ENCODE assay signal across 8 cellular contexts in the genomic region with DNA sequence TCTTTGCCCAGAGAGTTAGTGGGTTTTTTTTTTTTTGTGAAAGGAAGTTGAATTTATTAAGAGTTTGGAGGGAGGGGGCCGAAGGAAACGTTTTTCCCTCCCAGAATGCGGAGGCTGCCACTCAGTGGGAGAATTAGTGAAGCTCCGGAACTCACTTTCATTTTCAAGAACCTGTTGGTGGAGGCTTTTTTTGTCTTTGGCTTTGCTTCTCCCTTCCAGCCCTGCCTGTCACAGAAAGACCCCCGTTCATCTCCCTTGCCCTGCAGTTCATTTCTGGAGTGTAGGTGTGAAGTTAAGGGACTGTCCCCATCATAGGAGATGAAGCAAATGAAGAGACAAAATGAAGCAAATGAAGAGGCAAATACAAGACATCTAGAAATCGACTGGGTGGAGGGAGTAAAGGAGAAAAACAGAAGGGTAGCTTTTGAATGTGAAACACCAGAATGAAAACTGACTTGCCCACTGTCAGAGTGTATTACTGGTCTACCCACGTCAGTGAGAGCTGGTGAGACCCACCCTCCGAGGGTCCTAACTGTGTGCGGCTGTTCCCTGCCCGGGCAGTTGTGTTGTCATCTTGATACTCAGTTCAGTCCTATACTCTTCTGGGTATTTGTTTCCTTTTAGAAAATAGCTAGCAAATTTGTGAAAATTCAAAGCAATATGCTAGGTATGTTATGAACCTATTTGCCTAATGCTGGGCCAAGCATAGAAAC.
DNase-seq lines count a peak whose midpoint lies in the region; ATAC-seq and TF ChIP-seq lines count a peak whose summit lies in the region.

No MANE protein-coding gene starts in this region.

- CTCF ChIA-PET in Panc1 (lab: Charles Lee), result interaction anchor here (0.6 to 0.7 kb wide), 2 partner anchors 45 to 478 kb away, joined by 3 to 4 read pairs; no protein-coding TSS in a partner anchor

- peak overlapping the region; percentile 89 for H2AFZ ChIP-seq in osteoblast (ENCODE audit: low read length)

- in situ Hi-C loops in Panc1 (cut with HindIII; ENCODE audit: low pct_unique_long_range_greater_than_20kb, low sequenced_read_pairs) (no loop called here), G401 (cut with HindIII; ENCODE audit: low sequenced_read_pairs) (no loop called here)

- H3K4me1 ChIP-seq in Panc1 (ENCODE audit: control insufficient read depth, insufficient read depth, low read length) (no peaks in the 10 kb centered on the region; the same call in 1 of the 2 replicates), duodenal mucosa (ENCODE audit: control insufficient read depth in 1 of 2, insufficient read depth in 2 of 2, low read length in 2 of 2) (peaks cover 19 to 24% of the 10 kb centered on the region in 2 donors), osteoblast (ENCODE audit: insufficient read depth, low read length) (peaks cover 28% of the 10 kb centered on the region)

- intact Hi-C loops in Panc1 (cut with micrococcal nuclease; ENCODE audit: unreplicated experiment), result no loop called here

- H3K27me3 ChIP-seq in Panc1 (ENCODE audit: control insufficient read depth, insufficient read depth, low read length) (no peaks in the 10 kb centered on the region), duodenal mucosa (ENCODE audit: control insufficient read depth in 1 of 2, insufficient read depth in 2 of 2, low read length in 2 of 2) (no peaks in the 10 kb centered on the region), osteoblast (ENCODE audit: insufficient read depth, low read length) (no peaks in the 10 kb centered on the region)

- no peaks in the 10 kb centered on the region for H3K36me3 ChIP-seq in Panc1 (ENCODE audit: control insufficient read depth, insufficient read depth, low read length)
- no peaks in the 10 kb centered on the region for H3K36me3 ChIP-seq in duodenal mucosa (ENCODE audit: control insufficient read depth in 1 of 2, insufficient read depth in 2 of 2, low read length in 2 of 2)
- no peaks in the 10 kb centered on the region for H3K36me3 ChIP-seq in osteoblast (ENCODE audit: insufficient read depth, low read length)

- ATAC-seq in GM21390 (IDR thresholded peaks at IDR 0.05; ENCODE audit: unreplicated experiment) (peak; percentile 50), Panc1 (no peak)

- H3K9ac ChIP-seq in duodenal mucosa (ENCODE audit: low read depth in 1 of 2, low read length in 2 of 2), result peak overlapping the region; percentile 60 to 61

- no peaks in the 10 kb centered on the region for H3K79me2 ChIP-seq in osteoblast (ENCODE audit: insufficient read depth, low read length)

- H3K27ac ChIP-seq in C4-2B, result no peak overlapping the region
- peak overlapping the region; percentile 35 for H3K27ac ChIP-seq in Panc1 (ENCODE audit: low read length)
- H3K27ac ChIP-seq in duodenal mucosa (ENCODE audit: low read depth, low read length), result no peak overlapping the region
- H3K27ac ChIP-seq in osteoblast (ENCODE audit: low read depth, low read length), result no peak overlapping the region

- H3K4me2 ChIP-seq in osteoblast (ENCODE audit: insufficient read depth, low read length), result peak overlapping the region; percentile 89

- no TSS peak for BruUV-seq in Panc1 (replicated peaks; lab: Mats Ljungman, UMichigan)

- no peak for DNase-seq in Panc1 (ENCODE audit: low read depth, low spot score)
- peak; percentile 89 for DNase-seq in osteoblast (ENCODE audit: insufficient read length, low spot score, missing footprints)
- no peak for DNase-seq in occipital lobe (lab: John Stamatoyannopoulos, UW)
- no peak for DNase-seq in G401 (ENCODE audit: low spot score)
- no peak for DNase-seq in GM03348 (ENCODE audit: low spot score)

- no peaks in the 10 kb centered on the region for H4K20me1 ChIP-seq in osteoblast (ENCODE audit: insufficient read depth, low read length)

- TF ChIP-seq CTCF in C4-2B (conservative IDR thresholded peaks at IDR 0.05), result peak; percentile 7; the same call in 1 of the 2 replicates
- TF ChIP-seq CTCF in Panc1 (IDR thresholded peaks at IDR 0.05), result peak; percentile 25
- peak; percentile 23 for TF ChIP-seq CTCF in osteoblast (IDR thresholded peaks at IDR 0.05; ENCODE audit: extremely low read depth, low read depth, low read length)

- H3K9me3 ChIP-seq in Panc1 (ENCODE audit: control insufficient read depth, insufficient read depth, low read depth, low read length) (no peaks in the 10 kb centered on the region), duodenal mucosa (ENCODE audit: control insufficient read depth in 1 of 2, low read length in 2 of 2) (no peaks in the 10 kb centered on the region), osteoblast (ENCODE audit: low read depth, low read length) (no peaks in the 10 kb centered on the region)

- H3K4me3 ChIP-seq in Panc1 (ENCODE audit: low read depth in 2 of 2, low read length in 2 of 2) (peak overlapping the region; percentile 19 to 48), duodenal mucosa (ENCODE audit: low read depth in 1 of 2, low read length in 2 of 2) (peak overlapping the region; percentile 52 to 73), osteoblast (ENCODE audit: insufficient read depth, low read length) (peak overlapping the region; percentile 69)

- POLR2A ChIA-PET in Panc1 (lab: Charles Lee), result no interaction called here
